Comparison of ENCODE assay signal across 1 cellular context in the genomic region with DNA sequence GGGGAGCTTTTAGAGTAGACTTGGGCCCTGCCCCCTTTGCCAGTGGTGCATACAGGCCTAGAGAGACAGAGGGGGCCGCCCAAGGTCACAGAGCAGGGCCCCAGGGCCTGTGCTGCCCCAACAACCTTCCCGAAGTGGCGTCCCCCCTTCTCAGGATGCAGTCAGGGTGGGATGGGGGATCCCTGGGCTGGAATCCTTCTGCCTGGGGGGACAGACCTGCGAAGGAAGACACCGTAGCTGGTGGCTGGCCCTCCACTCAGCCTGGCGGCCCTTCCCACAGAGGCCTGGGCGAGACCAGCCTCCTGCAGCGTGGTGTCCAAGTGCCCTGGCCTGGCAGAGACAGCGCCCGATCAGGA.
TF ChIP-seq lines count a peak whose summit lies in the region.

No MANE protein-coding gene starts in this region.

TF ChIP-seq in HepG2, 621 proteins besides CTCF, POLR2A, EP300 and RAD21 (continues in another document):
- no peak for TF ChIP-seq ATF6 (CRISPR knock-in tag; conservative IDR thresholded peaks at IDR 0.05)
- no peak for TF ChIP-seq GZF1 (CRISPR knock-in tag; IDR thresholded peaks at IDR 0.05)
- TF ChIP-seq, protein P1, sequence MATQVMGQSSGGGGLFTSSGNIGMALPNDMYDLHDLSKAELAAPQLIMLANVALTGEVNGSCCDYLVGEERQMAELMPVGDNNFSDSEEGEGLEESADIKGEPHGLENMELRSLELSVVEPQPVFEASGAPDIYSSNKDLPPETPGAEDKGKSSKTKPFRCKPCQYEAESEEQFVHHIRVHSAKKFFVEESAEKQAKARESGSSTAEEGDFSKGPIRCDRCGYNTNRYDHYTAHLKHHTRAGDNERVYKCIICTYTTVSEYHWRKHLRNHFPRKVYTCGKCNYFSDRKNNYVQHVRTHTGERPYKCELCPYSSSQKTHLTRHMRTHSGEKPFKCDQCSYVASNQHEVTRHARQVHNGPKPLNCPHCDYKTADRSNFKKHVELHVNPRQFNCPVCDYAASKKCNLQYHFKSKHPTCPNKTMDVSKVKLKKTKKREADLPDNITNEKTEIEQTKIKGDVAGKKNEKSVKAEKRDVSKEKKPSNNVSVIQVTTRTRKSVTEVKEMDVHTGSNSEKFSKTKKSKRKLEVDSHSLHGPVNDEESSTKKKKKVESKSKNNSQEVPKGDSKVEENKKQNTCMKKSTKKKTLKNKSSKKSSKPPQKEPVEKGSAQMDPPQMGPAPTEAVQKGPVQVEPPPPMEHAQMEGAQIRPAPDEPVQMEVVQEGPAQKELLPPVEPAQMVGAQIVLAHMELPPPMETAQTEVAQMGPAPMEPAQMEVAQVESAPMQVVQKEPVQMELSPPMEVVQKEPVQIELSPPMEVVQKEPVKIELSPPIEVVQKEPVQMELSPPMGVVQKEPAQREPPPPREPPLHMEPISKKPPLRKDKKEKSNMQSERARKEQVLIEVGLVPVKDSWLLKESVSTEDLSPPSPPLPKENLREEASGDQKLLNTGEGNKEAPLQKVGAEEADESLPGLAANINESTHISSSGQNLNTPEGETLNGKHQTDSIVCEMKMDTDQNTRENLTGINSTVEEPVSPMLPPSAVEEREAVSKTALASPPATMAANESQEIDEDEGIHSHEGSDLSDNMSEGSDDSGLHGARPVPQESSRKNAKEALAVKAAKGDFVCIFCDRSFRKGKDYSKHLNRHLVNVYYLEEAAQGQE (IDR thresholded peaks at IDR 0.05; ENCODE audit: borderline replicate concordance in 1 of 2, low read depth in 1 of 2, low read length in 2 of 2): peak in 1 of 2 experiments; percentile 4; a peak in 1 of 4 replicates
- TF ChIP-seq, protein P2, sequence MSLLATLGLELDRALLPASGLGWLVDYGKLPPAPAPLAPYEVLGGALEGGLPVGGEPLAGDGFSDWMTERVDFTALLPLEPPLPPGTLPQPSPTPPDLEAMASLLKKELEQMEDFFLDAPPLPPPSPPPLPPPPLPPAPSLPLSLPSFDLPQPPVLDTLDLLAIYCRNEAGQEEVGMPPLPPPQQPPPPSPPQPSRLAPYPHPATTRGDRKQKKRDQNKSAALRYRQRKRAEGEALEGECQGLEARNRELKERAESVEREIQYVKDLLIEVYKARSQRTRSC (CRISPR knock-in tag; IDR thresholded peaks at IDR 0.05; ENCODE audit: low read depth): no peak
- TF ChIP-seq HINFP (CRISPR knock-in tag; IDR thresholded peaks at IDR 0.05; ENCODE audit: low read depth): 0 out of 2 replicates have a peak, but pooled peaks have one; percentile 17
- TF ChIP-seq, protein P3, sequence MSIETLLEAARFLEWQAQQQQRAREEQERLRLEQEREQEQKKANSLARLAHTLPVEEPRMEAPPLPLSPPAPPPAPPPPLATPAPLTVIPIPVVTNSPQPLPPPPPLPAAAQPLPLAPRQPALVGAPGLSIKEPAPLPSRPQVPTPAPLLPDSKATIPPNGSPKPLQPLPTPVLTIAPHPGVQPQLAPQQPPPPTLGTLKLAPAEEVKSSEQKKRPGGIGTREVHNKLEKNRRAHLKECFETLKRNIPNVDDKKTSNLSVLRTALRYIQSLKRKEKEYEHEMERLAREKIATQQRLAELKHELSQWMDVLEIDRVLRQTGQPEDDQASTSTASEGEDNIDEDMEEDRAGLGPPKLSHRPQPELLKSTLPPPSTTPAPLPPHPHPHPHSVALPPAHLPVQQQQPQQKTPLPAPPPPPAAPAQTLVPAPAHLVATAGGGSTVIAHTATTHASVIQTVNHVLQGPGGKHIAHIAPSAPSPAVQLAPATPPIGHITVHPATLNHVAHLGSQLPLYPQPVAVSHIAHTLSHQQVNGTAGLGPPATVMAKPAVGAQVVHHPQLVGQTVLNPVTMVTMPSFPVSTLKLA (IDR thresholded peaks at IDR 0.05): no peak
- TF ChIP-seq HES4 (CRISPR knock-in tag; IDR thresholded peaks at IDR 0.05; ENCODE audit: borderline replicate concordance): peak; percentile 21; the same call in 1 of the 2 replicates
- no peak for TF ChIP-seq ASH2L (IDR thresholded peaks at IDR 0.05; ENCODE audit: insufficient read length, low read depth, low read length)
- 0 out of 2 replicates have a peak, but pooled peaks have one; percentile 38 for TF ChIP-seq E2F2 (CRISPR knock-in tag; IDR thresholded peaks at IDR 0.05; ENCODE audit: borderline replicate concordance)
- 0 out of 2 replicates have a peak, but pooled peaks have one; percentile 6 for TF ChIP-seq ZNF224 (CRISPR knock-in tag; IDR thresholded peaks at IDR 0.05)
- no peak for TF ChIP-seq PAF1 (CRISPR knock-in tag; IDR thresholded peaks at IDR 0.05)
- 0 out of 2 replicates have a peak, but pooled peaks have one; percentile 83 for TF ChIP-seq ZNF17 (CRISPR knock-in tag; IDR thresholded peaks at IDR 0.05)
- TF ChIP-seq ZNF446 (CRISPR knock-in tag; IDR thresholded peaks at IDR 0.05): peak; percentile 73; the same call in 1 of the 2 replicates
- TF ChIP-seq ZNF781 (CRISPR knock-in tag; IDR thresholded peaks at IDR 0.05; ENCODE audit: borderline replicate concordance, not compliant biosample characterization): peak; percentile 32
- peak; percentile 53; the same call in 1 of the 2 replicates for TF ChIP-seq RBFOX2 (IDR thresholded peaks at IDR 0.05; ENCODE audit: low read depth, low read length)
- TF ChIP-seq ZNF121 (CRISPR knock-in tag; IDR thresholded peaks at IDR 0.05): no peak
- TF ChIP-seq ZBTB21 (CRISPR knock-in tag; IDR thresholded peaks at IDR 0.05): no peak
- no peak for TF ChIP-seq ZNF207 (IDR thresholded peaks at IDR 0.05; ENCODE audit: borderline replicate concordance)
- TF ChIP-seq ZNF550 (CRISPR knock-in tag; IDR thresholded peaks at IDR 0.05; ENCODE audit: borderline replicate concordance): no peak
- 0 out of 2 replicates have a peak, but pooled peaks have one; percentile 50 for TF ChIP-seq IRF1 (CRISPR knock-in tag; IDR thresholded peaks at IDR 0.05; ENCODE audit: low read depth)
- TF ChIP-seq ZNF879 (CRISPR knock-in tag; IDR thresholded peaks at IDR 0.05): peak; percentile 34; the same call in 1 of the 2 replicates
- TF ChIP-seq DPF2 (CRISPR knock-in tag; IDR thresholded peaks at IDR 0.05; ENCODE audit: borderline replicate concordance, low read depth): no peak
- TF ChIP-seq TMF1 (CRISPR knock-in tag; IDR thresholded peaks at IDR 0.05; ENCODE audit: low read depth): 0 out of 2 replicates have a peak, but pooled peaks have one; percentile 24
- TF ChIP-seq MYC (CRISPR knock-in tag; IDR thresholded peaks at IDR 0.05; ENCODE audit: borderline replicate concordance): no peak
- TF ChIP-seq ZNF563 (CRISPR knock-in tag; IDR thresholded peaks at IDR 0.05): peak; percentile 25
- peak; percentile 11 for TF ChIP-seq HNRNPLL (IDR thresholded peaks at IDR 0.05; ENCODE audit: low read depth, low read length, poor library complexity, severe bottlenecking)
- TF ChIP-seq KLF9 (CRISPR knock-in tag; IDR thresholded peaks at IDR 0.05; ENCODE audit: low read depth): no peak; the same call in 1 of the 2 replicates
- TF ChIP-seq ZNF12 (CRISPR knock-in tag; IDR thresholded peaks at IDR 0.05): no peak
- no peak for TF ChIP-seq BHLHE40 (IDR thresholded peaks at IDR 0.05; ENCODE audit: low read length)
- TF ChIP-seq, protein P4, sequence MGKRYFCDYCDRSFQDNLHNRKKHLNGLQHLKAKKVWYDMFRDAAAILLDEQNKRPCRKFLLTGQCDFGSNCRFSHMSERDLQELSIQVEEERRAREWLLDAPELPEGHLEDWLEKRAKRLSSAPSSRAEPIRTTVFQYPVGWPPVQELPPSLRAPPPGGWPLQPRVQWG (CRISPR knock-in tag; IDR thresholded peaks at IDR 0.05; ENCODE audit: borderline replicate concordance, low read depth): no peak
- 0 out of 2 replicates have a peak, but pooled peaks have one; percentile 51 for TF ChIP-seq WIZ (CRISPR knock-in tag; IDR thresholded peaks at IDR 0.05)
- no peak for TF ChIP-seq NR1H2 (CRISPR knock-in tag; IDR thresholded peaks at IDR 0.05; ENCODE audit: borderline replicate concordance, low read depth)
- 0 out of 2 replicates have a peak, but pooled peaks have one; percentile 16 for TF ChIP-seq ZNF790 (CRISPR knock-in tag; IDR thresholded peaks at IDR 0.05; ENCODE audit: borderline replicate concordance)
- 0 out of 2 replicates have a peak, but pooled peaks have one; percentile 7 for TF ChIP-seq ZNF878 (CRISPR knock-in tag; IDR thresholded peaks at IDR 0.05)
- TF ChIP-seq MEIS1 (CRISPR knock-in tag; IDR thresholded peaks at IDR 0.05; ENCODE audit: borderline replicate concordance): 0 out of 2 replicates have a peak, but pooled peaks have one; percentile 5
- no peak for TF ChIP-seq SMAD3 (CRISPR knock-in tag; IDR thresholded peaks at IDR 0.05)
- peak; percentile 5; the same call in 1 of the 2 replicates for TF ChIP-seq BRD4 (CRISPR knock-in tag; IDR thresholded peaks at IDR 0.05)
- TF ChIP-seq NR2F6 (IDR thresholded peaks at IDR 0.05): no peak
- TF ChIP-seq NR2F6 (CRISPR knock-in tag; IDR thresholded peaks at IDR 0.05): no peak
- no peak for TF ChIP-seq KDM6A (CRISPR knock-in tag; IDR thresholded peaks at IDR 0.05; ENCODE audit: low read depth)
- peak; percentile 14; the same call in 1 of the 2 replicates for TF ChIP-seq ZNF839 (CRISPR knock-in tag; IDR thresholded peaks at IDR 0.05; ENCODE audit: borderline replicate concordance)
- peak; percentile 7; the same call in 1 of the 2 replicates for TF ChIP-seq ZNF235 (CRISPR knock-in tag; IDR thresholded peaks at IDR 0.05; ENCODE audit: borderline replicate concordance)
- 0 out of 2 replicates have a peak, but pooled peaks have one; percentile 36 for TF ChIP-seq TEAD2 (CRISPR knock-in tag; IDR thresholded peaks at IDR 0.05)
- TF ChIP-seq SP4 (CRISPR knock-in tag; IDR thresholded peaks at IDR 0.05): no peak
- TF ChIP-seq ZKSCAN5 (CRISPR knock-in tag; IDR thresholded peaks at IDR 0.05): peak; percentile 11; the same call in 1 of the 2 replicates
- no peak for TF ChIP-seq ZNF652 (CRISPR knock-in tag; IDR thresholded peaks at IDR 0.05; ENCODE audit: borderline replicate concordance, low read depth)
- peak; percentile 32 for TF ChIP-seq AGO1 (IDR thresholded peaks at IDR 0.05; ENCODE audit: low read depth, low read length, poor library complexity, severe bottlenecking)
- TF ChIP-seq ZNF543 (CRISPR knock-in tag; IDR thresholded peaks at IDR 0.05): no peak; the same call in 1 of the 2 replicates
- no peak for TF ChIP-seq ZBTB33 (CRISPR knock-in tag; IDR thresholded peaks at IDR 0.05)
- peak; percentile 33; the same call in 1 of the 2 replicates for TF ChIP-seq ZBTB7A (CRISPR knock-in tag; IDR thresholded peaks at IDR 0.05)
- no peak for TF ChIP-seq ZC3H13 (CRISPR knock-in tag; IDR thresholded peaks at IDR 0.05)
- 0 out of 2 replicates have a peak, but pooled peaks have one; percentile 15 for TF ChIP-seq SAFB2 (CRISPR knock-in tag; IDR thresholded peaks at IDR 0.05; ENCODE audit: borderline replicate concordance, low read depth)
- peak; percentile 82; the same call in 1 of the 2 replicates for TF ChIP-seq SSRP1 (CRISPR knock-in tag; IDR thresholded peaks at IDR 0.05)
- TF ChIP-seq STAT5B (CRISPR knock-in tag; IDR thresholded peaks at IDR 0.05): no peak
- TF ChIP-seq ZNF569 (CRISPR knock-in tag; IDR thresholded peaks at IDR 0.05; ENCODE audit: borderline replicate concordance): no peak
- no peak for TF ChIP-seq PCBP2 (optimal IDR thresholded peaks at IDR 0.05; ENCODE audit: low read depth, low read length, poor library complexity, severe bottlenecking)
